3 cellular contexts compared by ENCODE assay signal in genomic region chr3:183032904-183033555, GRCh38.
TF ChIP-seq lines count a peak whose summit lies in the region.

No MANE protein-coding gene starts in this region.

TF ChIP-seq in SK-N-SH treated with all-trans-retinoic acid at 6 μM for 48 hours, 23 proteins besides CTCF, POLR2A, EP300 and RAD21 (continued from another document):
- no peak for TF ChIP-seq ZNF8 (CRISPR knock-in tag; IDR thresholded peaks at IDR 0.05)
- TF ChIP-seq TOX (CRISPR knock-in tag; IDR thresholded peaks at IDR 0.05; ENCODE audit: borderline replicate concordance), result no peak
- TF ChIP-seq CSRNP3 (CRISPR knock-in tag; IDR thresholded peaks at IDR 0.05), result no peak
- no peak for TF ChIP-seq OSR1 (CRISPR knock-in tag; IDR thresholded peaks at IDR 0.05)
- no peak for TF ChIP-seq BACH2 (CRISPR knock-in tag; IDR thresholded peaks at IDR 0.05; ENCODE audit: borderline replicate concordance)
- TF ChIP-seq ZFP30 (CRISPR knock-in tag; IDR thresholded peaks at IDR 0.05), result no peak
- no peak for TF ChIP-seq CREB5 (CRISPR knock-in tag; IDR thresholded peaks at IDR 0.05; ENCODE audit: low read depth)
- no peak for TF ChIP-seq PPARA (CRISPR knock-in tag; IDR thresholded peaks at IDR 0.05; ENCODE audit: borderline replicate concordance)
- no peak for TF ChIP-seq ESRRG (CRISPR knock-in tag; IDR thresholded peaks at IDR 0.05)
- TF ChIP-seq ARNTL (CRISPR knock-in tag; IDR thresholded peaks at IDR 0.05; ENCODE audit: borderline replicate concordance, low read depth), result no peak
- no peak for TF ChIP-seq RARB (CRISPR knock-in tag; IDR thresholded peaks at IDR 0.05)
TF ChIP-seq in SK-N-SH treated with all-trans-retinoic acid at 6 μM for 48 hours: peak in this region for 0.

TF ChIP-seq in SK-N-SH, 30 proteins besides CTCF, POLR2A, EP300 and RAD21:
- TF ChIP-seq IRF3 (IDR thresholded peaks at IDR 0.05; ENCODE audit: low read depth, low read length) (no peak), FOXJ3 (CRISPR knock-in tag; IDR thresholded peaks at IDR 0.05) (no peak), TEAD4 (IDR thresholded peaks at IDR 0.05; ENCODE audit: borderline replicate concordance, insufficient read depth) (no peak)
TF ChIP-seq in SK-N-SH: peak in this region for 0.

TF ChIP-seq in K562, 482 proteins besides CTCF, POLR2A, EP300 and RAD21 (continued from another document):
- TF ChIP-seq STAT6 (CRISPR knock-in tag; IDR thresholded peaks at IDR 0.05) (no peak), ELF2 (CRISPR knock-in tag; IDR thresholded peaks at IDR 0.05) (no peak), CBFB (CRISPR knock-in tag; IDR thresholded peaks at IDR 0.05) (no peak)
